In the genomic region with DNA sequence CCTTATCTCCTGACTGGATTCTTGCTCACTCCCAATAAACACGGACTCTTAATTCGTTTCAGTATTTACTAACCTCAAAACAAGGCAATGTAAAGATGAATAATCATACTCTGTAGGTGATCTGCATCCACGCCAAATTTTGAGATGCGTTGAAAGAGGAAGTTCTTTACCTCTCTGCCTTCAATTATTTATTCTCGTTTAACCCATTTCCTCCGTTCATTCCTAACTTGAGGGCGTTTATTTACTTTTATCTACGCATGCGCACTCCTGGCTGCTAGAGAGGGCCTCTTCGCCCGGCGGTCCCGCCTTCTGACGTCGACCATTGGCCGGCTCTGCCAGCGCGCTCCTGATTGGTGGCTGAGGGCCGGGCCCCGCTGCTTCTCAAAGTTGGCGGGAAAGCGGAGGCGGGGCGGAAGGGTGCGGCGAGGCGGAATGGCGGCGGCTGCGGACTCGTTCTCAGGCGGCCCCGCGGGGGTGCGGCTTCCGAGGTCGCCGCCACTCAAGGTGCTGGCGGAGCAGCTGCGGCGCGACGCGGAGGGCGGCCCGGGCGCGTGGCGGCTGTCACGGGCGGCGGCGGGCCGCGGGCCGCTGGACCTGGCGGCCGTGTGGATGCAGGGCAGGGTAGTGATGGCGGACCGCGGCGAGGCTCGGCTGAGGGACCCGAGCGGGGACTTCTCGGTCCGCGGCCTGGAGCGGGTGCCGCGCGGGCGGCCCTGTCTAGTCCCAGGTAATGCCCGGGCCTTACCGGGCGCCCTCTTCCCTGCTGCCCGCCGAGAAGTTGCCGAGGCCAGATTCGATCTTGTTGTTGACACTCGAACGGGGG, we compare ENCODE assay signal across 8 cellular contexts. TPM values are rescaled to one million over a fixed set of nuclear protein-coding genes. Genes with fewer than 3 reads are reported as not detected.
DNase-seq lines count a peak whose midpoint lies in the region; ATAC-seq and TF ChIP-seq lines count a peak whose summit lies in the region.

A gene (plus strand): TSS at position 420 of the 823 bp plus-strand sequence. CDS start 13 bp downstream, at position 433.

- ATAC-seq in CD4-positive, CD25-positive, alpha-beta regulatory T cell (ENCODE audit: low read depth in 2 of 2): peak; percentile 99 to 100
- ATAC-seq in GM19438 (IDR thresholded peaks at IDR 0.05; ENCODE audit: low read depth, unreplicated experiment) (peak; percentile 99), HG03571 (IDR thresholded peaks at IDR 0.05; ENCODE audit: unreplicated experiment) (peak; percentile 92)

- H3K9ac ChIP-seq in liver (ENCODE audit: low read depth in 1 of 2, low read length in 2 of 2): peak within 1 kb of the TSS in 1 of 2 donors; percentile 45

- H3K4me3 ChIP-seq in CD4-positive, CD25-positive, alpha-beta regulatory T cell (ENCODE audit: low read depth, low read length): peak within 1 kb of the TSS; percentile 99
- peak within 1 kb of the TSS; percentile 30 to 80 (median 65) for H3K4me3 ChIP-seq in dorsolateral prefrontal cortex
- peak within 1 kb of the TSS; percentile 68 to 81 (median 72) for H3K4me3 ChIP-seq in liver (ENCODE audit: low read depth in 1 of 3, low read length in 3 of 3)

- H3K4me1 Mint-ChIP-seq in CD4-positive, CD25-positive, alpha-beta regulatory T cell: peaks cover 6 to 22% (median 11%) of the 10 kb centered on the region in 4 donors

- no peaks in the 10 kb centered on the region for H3K27me3 ChIP-seq in CD4-positive, CD25-positive, alpha-beta regulatory T cell (ENCODE audit: control insufficient read depth, insufficient read depth, low read length)
- H3K27me3 ChIP-seq in dorsolateral prefrontal cortex (no peaks in the 10 kb centered on the region), liver (ENCODE audit: control insufficient read depth in 4 of 4, insufficient read depth in 4 of 4, low read length in 3 of 4) (no peaks in the 10 kb centered on the region)

- peak; percentile 96 to 98 (median 96) for DNase-seq in CD4-positive, CD25-positive, alpha-beta regulatory T cell
- DNase-seq in NCI-H774 (lab: John Stamatoyannopoulos, UW) (peak; percentile 96), dorsolateral prefrontal cortex (peak; percentile 91 to 97 (median 94))
- peak; percentile 84 to 97 for DNase-seq in activated CD4-positive, alpha-beta T cell treated with anti-CD3 and anti-CD28 coated beads, Interleukin-2, amount 50 U/mL, for 24 hours (ENCODE audit: low read depth in 1 of 2, low spot score in 1 of 2)
- peak; percentile 98 for DNase-seq in stimulated activated CD4-positive, alpha-beta T cell treated with anti-CD3 and anti-CD28 coated beads, Interleukin-4, amount 100 ng/mL, for 24 hours

- WGBS in liver: under 1% methylated on average over 82 of the region's 82 CpGs

- intact Hi-C loops in dorsolateral prefrontal cortex (cut with DNase I): loop anchor here (5.0 kb wide), 1 partner anchor 88 kb away; a partner anchor contains a TSS

- no peaks in the 10 kb centered on the region for H3K36me3 Mint-ChIP-seq in CD4-positive, CD25-positive, alpha-beta regulatory T cell

- TF ChIP-seq RAD21 in liver (IDR thresholded peaks at IDR 0.05): peak in 1 of 2 donors; percentile 21

- H3K27me3 Mint-ChIP-seq in CD4-positive, CD25-positive, alpha-beta regulatory T cell: no peaks in the 10 kb centered on the region

- H3K9me3 Mint-ChIP-seq in CD4-positive, CD25-positive, alpha-beta regulatory T cell: no peaks in the 10 kb centered on the region

- peak in 15 of 56 donors; percentile 6 to 49 (median 19) for TF ChIP-seq CTCF in dorsolateral prefrontal cortex (IDR thresholded peaks at IDR 0.05 in 54 of 56, conservative IDR thresholded peaks at IDR 0.05 in 2 of 56; ENCODE audit: low read depth in 1 of 56, partially characterized antibody in 56 of 56)
- TF ChIP-seq CTCF in liver (IDR thresholded peaks at IDR 0.05; ENCODE audit: low read depth, low read length, missing input control): no peak

- H3K36me3 ChIP-seq in CD4-positive, CD25-positive, alpha-beta regulatory T cell (ENCODE audit: control insufficient read depth, insufficient read depth, low read length): no peaks in the 10 kb centered on the region
- H3K36me3 ChIP-seq in liver (ENCODE audit: control insufficient read depth in 4 of 4, insufficient read depth in 3 of 4, low read depth in 1 of 4, low read length in 3 of 4): no peaks in the 10 kb centered on the region

- peak within 1 kb of the TSS; percentile 77 to 94 (median 85) for H3K27ac Mint-ChIP-seq in CD4-positive, CD25-positive, alpha-beta regulatory T cell

- peak within 1 kb of the TSS; percentile 89 to 91 (median 89) for H3K4me3 Mint-ChIP-seq in CD4-positive, CD25-positive, alpha-beta regulatory T cell

- peaks cover 12% of the 10 kb centered on the region for H3K4me1 ChIP-seq in CD4-positive, CD25-positive, alpha-beta regulatory T cell (ENCODE audit: control insufficient read depth, insufficient read depth, low read length, poor library complexity, severe bottlenecking)
- peaks cover 6 to 13% (median 8%) of the 10 kb centered on the region in 4 donors for H3K4me1 ChIP-seq in liver (ENCODE audit: control insufficient read depth in 4 of 4, insufficient read depth in 4 of 4, low read length in 3 of 4)

- peak within 1 kb of the TSS; percentile 41 for H3K27ac ChIP-seq in CD4-positive, CD25-positive, alpha-beta regulatory T cell (ENCODE audit: insufficient read depth, low read length, poor library complexity, severe bottlenecking)
- H3K27ac ChIP-seq in dorsolateral prefrontal cortex (peak within 1 kb of the TSS in 2 of 59 donors; percentile 11 to 27), liver (ENCODE audit: low read depth in 1 of 2, low read length in 2 of 2) (no peak within 1 kb of the TSS)

- H3K9me3 ChIP-seq in CD4-positive, CD25-positive, alpha-beta regulatory T cell (ENCODE audit: control insufficient read depth in 2 of 2, low read length in 2 of 2): no peaks in the 10 kb centered on the region
- no peaks in the 10 kb centered on the region for H3K9me3 ChIP-seq in liver (ENCODE audit: control insufficient read depth in 4 of 4, low read length in 3 of 4)

TF ChIP-seq in liver, 16 proteins besides CTCF, POLR2A, EP300 and RAD21:
- TF ChIP-seq YY1 (IDR thresholded peaks at IDR 0.05) (peak; percentile 62), SP1 (IDR thresholded peaks at IDR 0.05) (peak; percentile 60), FOXA2 (IDR thresholded peaks at IDR 0.05) (peak; percentile 52), GABPA (IDR thresholded peaks at IDR 0.05 in 1 of 2, conservative IDR thresholded peaks at IDR 0.05 in 1 of 2) (no peak), HNF4G (IDR thresholded peaks at IDR 0.05) (no peak)
- TF ChIP-seq, protein P1, sequence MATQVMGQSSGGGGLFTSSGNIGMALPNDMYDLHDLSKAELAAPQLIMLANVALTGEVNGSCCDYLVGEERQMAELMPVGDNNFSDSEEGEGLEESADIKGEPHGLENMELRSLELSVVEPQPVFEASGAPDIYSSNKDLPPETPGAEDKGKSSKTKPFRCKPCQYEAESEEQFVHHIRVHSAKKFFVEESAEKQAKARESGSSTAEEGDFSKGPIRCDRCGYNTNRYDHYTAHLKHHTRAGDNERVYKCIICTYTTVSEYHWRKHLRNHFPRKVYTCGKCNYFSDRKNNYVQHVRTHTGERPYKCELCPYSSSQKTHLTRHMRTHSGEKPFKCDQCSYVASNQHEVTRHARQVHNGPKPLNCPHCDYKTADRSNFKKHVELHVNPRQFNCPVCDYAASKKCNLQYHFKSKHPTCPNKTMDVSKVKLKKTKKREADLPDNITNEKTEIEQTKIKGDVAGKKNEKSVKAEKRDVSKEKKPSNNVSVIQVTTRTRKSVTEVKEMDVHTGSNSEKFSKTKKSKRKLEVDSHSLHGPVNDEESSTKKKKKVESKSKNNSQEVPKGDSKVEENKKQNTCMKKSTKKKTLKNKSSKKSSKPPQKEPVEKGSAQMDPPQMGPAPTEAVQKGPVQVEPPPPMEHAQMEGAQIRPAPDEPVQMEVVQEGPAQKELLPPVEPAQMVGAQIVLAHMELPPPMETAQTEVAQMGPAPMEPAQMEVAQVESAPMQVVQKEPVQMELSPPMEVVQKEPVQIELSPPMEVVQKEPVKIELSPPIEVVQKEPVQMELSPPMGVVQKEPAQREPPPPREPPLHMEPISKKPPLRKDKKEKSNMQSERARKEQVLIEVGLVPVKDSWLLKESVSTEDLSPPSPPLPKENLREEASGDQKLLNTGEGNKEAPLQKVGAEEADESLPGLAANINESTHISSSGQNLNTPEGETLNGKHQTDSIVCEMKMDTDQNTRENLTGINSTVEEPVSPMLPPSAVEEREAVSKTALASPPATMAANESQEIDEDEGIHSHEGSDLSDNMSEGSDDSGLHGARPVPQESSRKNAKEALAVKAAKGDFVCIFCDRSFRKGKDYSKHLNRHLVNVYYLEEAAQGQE (IDR thresholded peaks at IDR 0.05): no peak

RNA-seq across cellular contexts. Expression of the gene that starts here (rescaled TPM):
- 4.3 TPM for total RNA-seq in CD4-positive, CD25-positive, alpha-beta regulatory T cell
- 10 to 100 TPM in 2 of 4 donors, 1 to 10 TPM in 2; 7.4 to 15.3 (median 11.1) TPM for polyA plus RNA-seq in CD4-positive, CD25-positive, alpha-beta regulatory T cell
- 1 to 10 TPM in 113 of 120 experiments, under 1 TPM in 7; 0.69 to 7.9 (median 3.0) TPM for total RNA-seq in dorsolateral prefrontal cortex
- total RNA-seq in liver: 1 to 10 TPM in 1 of 2 donors, under 1 TPM in 1; 0.33 to 8.5 TPM
- polyA plus RNA-seq in liver: 1 to 10 TPM in 1 of 2 donors, under 1 TPM in 1; 0.28 to 1.3 TPM
